17 cellular contexts compared by ENCODE assay signal in the genomic region with DNA sequence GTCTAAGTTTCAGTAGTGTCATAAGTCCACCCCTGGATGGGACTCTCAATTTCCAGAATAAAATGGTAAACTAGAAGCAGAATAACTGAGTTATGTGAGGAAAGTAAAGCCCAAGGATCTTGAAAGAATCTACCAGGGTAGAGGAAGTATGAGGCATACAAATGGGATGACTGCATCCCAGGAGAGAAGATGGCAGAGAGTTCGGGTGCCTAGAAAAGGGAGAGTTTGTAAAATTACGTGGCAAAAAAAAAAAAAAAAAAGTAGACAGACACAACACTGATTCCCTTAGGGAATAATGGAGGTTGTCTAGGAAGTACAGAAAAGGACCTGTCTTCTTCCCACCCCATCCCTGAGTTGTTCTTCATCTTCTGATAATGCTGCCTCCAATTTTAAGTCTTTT. TPM values are rescaled to one million over a fixed set of nuclear protein-coding genes. Genes with fewer than 3 reads are reported as not detected.
DNase-seq lines count a peak whose midpoint lies in the region; ATAC-seq, FAIRE-seq and TF ChIP-seq lines count a peak whose summit lies in the region.
"Had no signal": no experiment of that assay in that cellular context is flagged by ENCODE, and none has a peak within 500 bp of the region (broad histone marks: within the 10 kb centered on the region; RNA-seq: fewer than 3 reads in every experiment).

No MANE protein-coding gene starts in this region.

- no peaks in the 10 kb centered on the region for H3K36me3 ChIP-seq in HUES64 (ENCODE audit: insufficient read depth, low read length)
- H3K36me3 ChIP-seq in K562 (ENCODE audit: control insufficient read depth, insufficient read depth, low read length), result 0 out of 3 replicates have a peak, but pooled peaks cover 9% of the 10 kb centered on the region
- H3K36me3 ChIP-seq in suprapubic skin, result no peaks in the 10 kb centered on the region
- H3K36me3 ChIP-seq: cardiac muscle cell, pancreas, upper lobe of left lung had no signal

- CTCF ChIA-PET in K562 (lab: Yijun Ruan, JAX; ENCODE audit: low intra/inter-chr PET ratio), result interaction anchor here (0.6 kb wide), 1 partner anchor 860 kb away, joined by 5 read pairs; no protein-coding TSS in a partner anchor

- TF ChIP-seq RAD21 in K562 (CRISPR knock-in tag; conservative IDR thresholded peaks at IDR 0.05 in 1 of 2, IDR thresholded peaks at IDR 0.05 in 1 of 2), result no peak

- TF ChIP-seq CTCF in K562 (IDR thresholded peaks at IDR 0.05 in 2 of 3, conservative IDR thresholded peaks at IDR 0.05 in 1 of 3; ENCODE audit: insufficient read depth in 2 of 3, low read depth in 1 of 3, low read length in 3 of 3) (no peak), nephron (IDR thresholded peaks at IDR 0.05; ENCODE audit: unreplicated experiment in 3 of 3) (no peak), suprapubic skin (IDR thresholded peaks at IDR 0.05) (no peak)

- TF ChIP-seq POLR2A in K562 (conservative IDR thresholded peaks at IDR 0.05), result no peak
- no peak for TF ChIP-seq POLR2A in suprapubic skin (IDR thresholded peaks at IDR 0.05)

- peak overlapping the region; percentile 94 for H3K4me3 Mint-ChIP-seq in T-helper 1 cell treated with Interleukin-12 subunit alpha and Interleukin-12 subunit beta and Interleukin-4 antibody, amounts not matched to agents 30 μg/mL and 1 μg/mL, for 36 hours
- peak overlapping the region; percentile 85 to 93 (median 91) for H3K4me3 Mint-ChIP-seq in nephron

- in situ Hi-C loops in K562 (cut with MboI), result no loop called here

- H4K20me1 ChIP-seq in K562 (replicated peaks; ENCODE audit: control insufficient read depth, insufficient read depth, low read length), result no peaks in the 10 kb centered on the region

- H3K4me2 ChIP-seq in K562 (ENCODE audit: insufficient read depth, low read length), result peak overlapping the region; percentile 97

- DNase-seq in T-helper 1 cell (no peak), K562 (ENCODE audit: extremely low read depth in 1 of 4, low spot score in 3 of 4) (peak in 1 of 4 experiments; percentile 5), suprapubic skin (ENCODE audit: low spot score in 2 of 2) (no peak), mucosa of gallbladder (ENCODE audit: low spot score) (no peak), kidney glomerular epithelial cell (lab: John Stamatoyannopoulos, UW) (no peak)
- DNase-seq: 8988T, left ventricle myocardium superior, NCI-H1105 treated with DMSO at 0.1 percent for 48 hours, NCI-H69, pancreas had no signal

- no peak for TF ChIP-seq EP300 in K562 (IDR thresholded peaks at IDR 0.05; ENCODE audit: low read length)
- no peak for TF ChIP-seq EP300 in suprapubic skin (IDR thresholded peaks at IDR 0.05)

- peaks cover 69% of the 10 kb centered on the region for H3K79me2 ChIP-seq in K562 (ENCODE audit: control insufficient read depth, insufficient read depth, low read length)

- peaks cover 9% of the 10 kb centered on the region for H3K36me3 Mint-ChIP-seq in T-helper 1 cell treated with Interleukin-12 subunit alpha and Interleukin-12 subunit beta and Interleukin-4 antibody, amounts not matched to agents 30 μg/mL and 1 μg/mL, for 36 hours (ENCODE audit: low read depth)
- H3K36me3 Mint-ChIP-seq in nephron (ENCODE audit: low read depth), result peaks cover 4% of the 10 kb centered on the region

- peaks cover 66% of the 10 kb centered on the region for H3K27me3 Mint-ChIP-seq in T-helper 1 cell treated with Interleukin-12 subunit alpha and Interleukin-12 subunit beta and Interleukin-4 antibody, amounts not matched to agents 30 μg/mL and 1 μg/mL, for 36 hours (ENCODE audit: low read depth)
- H3K27me3 Mint-ChIP-seq in nephron (ENCODE audit: low read depth), result peaks cover 12% of the 10 kb centered on the region

- POLR2A ChIA-PET in K562 (lab: Yijun Ruan, JAX), result interaction anchor here (0.8 to 3.6 kb wide), 4 partner anchors 10 to 1993 kb away, joined by 3 to 15 read pairs (median 4); no protein-coding TSS in a partner anchor

- no peak overlapping the region for H3K27ac Mint-ChIP-seq in T-helper 1 cell treated with Interleukin-12 subunit alpha and Interleukin-12 subunit beta and Interleukin-4 antibody, amounts not matched to agents 30 μg/mL and 1 μg/mL, for 36 hours
- no peak overlapping the region for H3K27ac Mint-ChIP-seq in nephron

- H3K4me1 ChIP-seq in HUES64 (ENCODE audit: insufficient read depth, low read length) (peaks cover 52% of the 10 kb centered on the region), K562 (replicated peaks in 1 of 2; ENCODE audit: control insufficient read depth in 2 of 2, insufficient read depth in 2 of 2, low read length in 2 of 2) (peaks cover 60 to 67% of the 10 kb centered on the region in 2 experiments), suprapubic skin (peaks cover 42% of the 10 kb centered on the region)

- intact Hi-C loops in K562 (cut with micrococcal nuclease), result no loop called here

- H3K9ac ChIP-seq in HUES64 (ENCODE audit: low read depth, low read length) (no peak overlapping the region), K562 (ENCODE audit: insufficient read depth in 1 of 2, low read depth in 2 of 2, low read length in 2 of 2) (peak overlapping the region in 1 of 2 experiments; percentile 86; a peak in 2 of 4 replicates)

- no peak overlapping the region for H2AFZ ChIP-seq in K562 (ENCODE audit: low read depth, low read length)

- BruUV-seq in K562 (replicated peaks; lab: Mats Ljungman, UMichigan), result no TSS peak

- H3K9me3 Mint-ChIP-seq in T-helper 1 cell treated with Interleukin-12 subunit alpha and Interleukin-12 subunit beta and Interleukin-4 antibody, amounts not matched to agents 30 μg/mL and 1 μg/mL, for 36 hours, result no peaks in the 10 kb centered on the region
- H3K9me3 Mint-ChIP-seq in nephron, result no peaks in the 10 kb centered on the region

- H3K27ac ChIP-seq in HUES64 (ENCODE audit: low read depth, low read length), result no peak overlapping the region
- peak overlapping the region; percentile 82; the same call in 2 of the 3 replicates for H3K27ac ChIP-seq in K562 (ENCODE audit: extremely low read depth, low read depth, low read length)
- no peak overlapping the region for H3K27ac ChIP-seq in suprapubic skin
- H3K27ac ChIP-seq: cardiac muscle cell, pancreas had no signal

- H3K27me3 ChIP-seq in HUES64 (ENCODE audit: insufficient read depth, low read length), result no peaks in the 10 kb centered on the region
- H3K27me3 ChIP-seq in K562 (ENCODE audit: control insufficient read depth in 2 of 2, insufficient read depth in 2 of 2, low read length in 2 of 2), result no peaks in the 10 kb centered on the region
- H3K27me3 ChIP-seq in suprapubic skin, result no peaks in the 10 kb centered on the region
- H3K27me3 ChIP-seq: cardiac muscle cell, pancreas, upper lobe of left lung had no signal

- no peak for FAIRE-seq in K562 (lab: Jason Lieb, UNC)
- FAIRE-seq: endometrium, pancreas had no signal

- 67% methylated on average over 1 of the region's 2 CpGs for WGBS in HUES64
- WGBS in K562 (ENCODE audit: insufficient coverage, low coverage, missing lambda C conversion rate), result 40% methylated on average over 2 of the region's 2 CpGs
- WGBS in suprapubic skin, result 83% methylated on average over 2 of the region's 2 CpGs

- H3K9me3 ChIP-seq in HUES64 (ENCODE audit: insufficient read depth, low read depth, low read length) (no peaks in the 10 kb centered on the region), K562 (replicated peaks; ENCODE audit: control insufficient read depth, insufficient read depth, low read depth, low read length) (no peaks in the 10 kb centered on the region), suprapubic skin (no peaks in the 10 kb centered on the region)
- H3K9me3 ChIP-seq: pancreas, upper lobe of left lung had no signal

- ATAC-seq in K562, result no peak
- ATAC-seq: left ventricle myocardium superior had no signal

- H3K4me3 ChIP-seq in HUES64 (ENCODE audit: low read length), result peak overlapping the region; percentile 72
- H3K4me3 ChIP-seq in K562, result peak overlapping the region; percentile 84
- H3K4me3 ChIP-seq in suprapubic skin, result no peak overlapping the region

- peaks cover 38% of the 10 kb centered on the region for H3K4me1 Mint-ChIP-seq in T-helper 1 cell treated with Interleukin-12 subunit alpha and Interleukin-12 subunit beta and Interleukin-4 antibody, amounts not matched to agents 30 μg/mL and 1 μg/mL, for 36 hours (ENCODE audit: low read depth)
- H3K4me1 Mint-ChIP-seq in nephron, result peaks cover 47% of the 10 kb centered on the region

- H3K9me1 ChIP-seq in K562 (ENCODE audit: control insufficient read depth, insufficient read depth, low read length), result no peaks in the 10 kb centered on the region

RNA-seq across cellular contexts. Expression of a gene that starts 3.4 kb away (rescaled TPM):
- 60.5 TPM for polyA plus RNA-seq in HUES64 (2013, experiment 1 of 2)
- 49.9 TPM for polyA plus RNA-seq in HUES64 (2013, experiment 2 of 2)
- 315 and 347 TPM in 2 replicates for total RNA-seq in K562 (2011; cell fraction: chromatin; rRNA removed; ENCODE audit: low replicate concordance)
- 122 and 127 TPM in 2 replicates for total RNA-seq in K562 (2011; cell fraction: nucleolus; rRNA removed)
- 213 and 355 TPM in 2 replicates for total RNA-seq in K562 (2011; cell fraction: nucleoplasm; rRNA removed)
- total RNA-seq in K562 (2014; rRNA removed) (8.4 and 13.8 TPM in 2 replicates), K562 (2014; rRNA removed; fragmentation: Illumina TruSeq; extraction: Trizol) (13.8 and 18.0 TPM in 2 replicates), K562 (2015; rRNA removed; fragmentation: Illumina TruSeq; extraction: Trizol) (20.8 and 24.1 TPM in 2 replicates), K562 (2021) (32.0 and 43.6 TPM in 2 replicates), suprapubic skin (10 to 100 TPM; 16.4 to 78.1 (median 31.1) TPM), mucosa of gallbladder (52.4 TPM)
- polyA plus RNA-seq in K562 (2011; rRNA removed) (32.0 and 38.1 TPM in 2 replicates), K562 (2014; fragmentation: Illumina TruSeq; extraction: Trizol) (30.7 and 39.5 TPM in 2 replicates), K562 (2014; fragmentation: Nextera tagmentation; extraction: Ambion mirVana) (1 to 10 TPM; 2.2 to 2.4 TPM), K562 (2014; rRNA removed) (42.1 and 48.3 TPM in 2 replicates)
- 26.4 and 34.1 TPM in 2 replicates for polyA plus RNA-seq in K562 (2011; cell fraction: cytosol; rRNA removed)
- polyA plus RNA-seq in K562 (2011; cell fraction: nucleus; rRNA removed), result 333 and 428 TPM in 2 replicates
- polyA plus RNA-seq in K562 (2012), result 38.3 and 56.3 TPM in 2 replicates
- polyA minus RNA-seq in K562 (2011; rRNA and poly(A)+ RNA removed), result 28.2 and 30.1 TPM in 2 replicates
- polyA minus RNA-seq in K562 (2011; cell fraction: cytosol; rRNA and poly(A)+ RNA removed), result 8.6 and 13.7 TPM in 2 replicates
- 61.4 and 72.4 TPM in 2 replicates for polyA minus RNA-seq in K562 (2011; cell fraction: nucleus; rRNA and poly(A)+ RNA removed)

RNA-seq across cellular contexts. Expression of a gene that starts 27.3 kb away (rescaled TPM):
- 0.40 TPM for polyA plus RNA-seq in HUES64 (2013, experiment 1 of 2)
- polyA plus RNA-seq in HUES64 (2013, experiment 2 of 2), result 0.44 TPM
- total RNA-seq in K562 (2011; cell fraction: chromatin; rRNA removed; ENCODE audit: low replicate concordance), result 0.48 TPM in 1 of 2 replicates, not detected in the other
- total RNA-seq in K562 (2011; cell fraction: nucleolus; rRNA removed), result not detected in 2 replicates
- total RNA-seq in K562 (2011; cell fraction: nucleoplasm; rRNA removed), result 0.15 TPM in 1 of 2 replicates, not detected in the other
- not detected in 2 replicates for total RNA-seq in K562 (2014; rRNA removed)
- total RNA-seq in K562 (2014; rRNA removed; fragmentation: Illumina TruSeq; extraction: Trizol), result not detected in 2 replicates
- not detected in 2 replicates for total RNA-seq in K562 (2015; rRNA removed; fragmentation: Illumina TruSeq; extraction: Trizol)
- total RNA-seq in K562 (2021), result not detected in 2 replicates
- polyA plus RNA-seq in K562 (2011; rRNA removed), result not detected in 2 replicates
- polyA plus RNA-seq in K562 (2011; cell fraction: cytosol; rRNA removed), result not detected in 2 replicates
- not detected in 2 replicates for polyA plus RNA-seq in K562 (2011; cell fraction: nucleus; rRNA removed)
- polyA plus RNA-seq in K562 (2012), result not detected in 2 replicates
- polyA plus RNA-seq in K562 (2014; fragmentation: Illumina TruSeq; extraction: Trizol), result not detected in 2 replicates
- polyA plus RNA-seq in K562 (2014; fragmentation: Nextera tagmentation; extraction: Ambion mirVana), result not detected
- polyA plus RNA-seq in K562 (2014; rRNA removed), result not detected in 2 replicates
- polyA minus RNA-seq in K562 (2011; rRNA and poly(A)+ RNA removed), result not detected in 2 replicates
- polyA minus RNA-seq in K562 (2011; cell fraction: cytosol; rRNA and poly(A)+ RNA removed), result not detected in 2 replicates
- not detected in 2 replicates for polyA minus RNA-seq in K562 (2011; cell fraction: nucleus; rRNA and poly(A)+ RNA removed)
- total RNA-seq in suprapubic skin, result not detected
- not detected for total RNA-seq in mucosa of gallbladder
- total RNA-seq: glomerular endothelial cell, pancreas, upper lobe of left lung had no signal
- polyA plus RNA-seq: pancreas had no signal

RNA-seq across cellular contexts. Expression of a gene that starts 44.6 kb away (rescaled TPM):
- polyA plus RNA-seq in HUES64 (2013, experiment 1 of 2), result not detected
- not detected for polyA plus RNA-seq in HUES64 (2013, experiment 2 of 2)
- not detected in 2 replicates for total RNA-seq in K562 (2011; cell fraction: chromatin; rRNA removed; ENCODE audit: low replicate concordance)
- total RNA-seq in K562 (2011; cell fraction: nucleolus; rRNA removed), result not detected in 2 replicates
- total RNA-seq in K562 (2011; cell fraction: nucleoplasm; rRNA removed), result not detected in 2 replicates
- total RNA-seq in K562 (2014; rRNA removed), result not detected in 2 replicates
- not detected in 2 replicates for total RNA-seq in K562 (2014; rRNA removed; fragmentation: Illumina TruSeq; extraction: Trizol)
- total RNA-seq in K562 (2015; rRNA removed; fragmentation: Illumina TruSeq; extraction: Trizol), result not detected in 2 replicates
- total RNA-seq in K562 (2021), result not detected in 2 replicates
- polyA plus RNA-seq in K562 (2011; rRNA removed), result not detected in 2 replicates
- polyA plus RNA-seq in K562 (2011; cell fraction: cytosol; rRNA removed), result not detected in 2 replicates
- not detected in 2 replicates for polyA plus RNA-seq in K562 (2011; cell fraction: nucleus; rRNA removed)
- polyA plus RNA-seq in K562 (2012), result 0.07 and 0.08 TPM in 2 replicates
- not detected in 2 replicates for polyA plus RNA-seq in K562 (2014; fragmentation: Illumina TruSeq; extraction: Trizol)
- not detected for polyA plus RNA-seq in K562 (2014; fragmentation: Nextera tagmentation; extraction: Ambion mirVana)
- polyA plus RNA-seq in K562 (2014; rRNA removed), result not detected in 2 replicates
- polyA minus RNA-seq in K562 (2011; rRNA and poly(A)+ RNA removed), result not detected in 2 replicates
- polyA minus RNA-seq in K562 (2011; cell fraction: cytosol; rRNA and poly(A)+ RNA removed), result not detected in 2 replicates
- polyA minus RNA-seq in K562 (2011; cell fraction: nucleus; rRNA and poly(A)+ RNA removed), result not detected in 2 replicates
- total RNA-seq in suprapubic skin, result not detected
- total RNA-seq in mucosa of gallbladder, result not detected
- total RNA-seq: cardiac muscle cell, glomerular endothelial cell, left ventricle myocardium superior, pancreas, upper lobe of left lung had no signal
- polyA plus RNA-seq: pancreas had no signal

RNA-seq across cellular contexts. Expression of a gene that starts 51.4 kb away (rescaled TPM):
- 0.70 TPM for polyA plus RNA-seq in HUES64 (2013, experiment 1 of 2)
- 0.76 TPM for polyA plus RNA-seq in HUES64 (2013, experiment 2 of 2)
- total RNA-seq in K562 (2011; cell fraction: chromatin; rRNA removed; ENCODE audit: low replicate concordance), result 0.14 TPM in 1 of 2 replicates, not detected in the other
- total RNA-seq in K562 (2011; cell fraction: nucleolus; rRNA removed), result not detected in 2 replicates
- total RNA-seq in K562 (2011; cell fraction: nucleoplasm; rRNA removed), result not detected in 2 replicates
- total RNA-seq in K562 (2014; rRNA removed) (0.20 and 0.23 TPM in 2 replicates), K562 (2014; rRNA removed; fragmentation: Illumina TruSeq; extraction: Trizol) (0.13 and 0.22 TPM in 2 replicates), K562 (2015; rRNA removed; fragmentation: Illumina TruSeq; extraction: Trizol) (0.07 TPM in 1 of 2 replicates, not detected in the other), K562 (2021) (0.13 TPM in 2 replicates), suprapubic skin (under 1 TPM in 1 of 4 donors, not detected in 3; 0.76 TPM), mucosa of gallbladder (0.12 TPM)
- polyA plus RNA-seq in K562 (2011; rRNA removed) (0.04 TPM in 1 of 2 replicates, not detected in the other), K562 (2014; fragmentation: Illumina TruSeq; extraction: Trizol) (0.10 and 0.28 TPM in 2 replicates), K562 (2014; fragmentation: Nextera tagmentation; extraction: Ambion mirVana) (under 1 TPM; 0.07 to 0.11 TPM), K562 (2014; rRNA removed) (0.09 and 0.28 TPM in 2 replicates)
- polyA plus RNA-seq in K562 (2011; cell fraction: cytosol; rRNA removed), result not detected in 2 replicates
- polyA plus RNA-seq in K562 (2011; cell fraction: nucleus; rRNA removed), result not detected in 2 replicates
- polyA plus RNA-seq in K562 (2012), result 0.05 and 0.15 TPM in 2 replicates
- not detected in 2 replicates for polyA minus RNA-seq in K562 (2011; rRNA and poly(A)+ RNA removed)
- not detected in 2 replicates for polyA minus RNA-seq in K562 (2011; cell fraction: cytosol; rRNA and poly(A)+ RNA removed)
- not detected in 2 replicates for polyA minus RNA-seq in K562 (2011; cell fraction: nucleus; rRNA and poly(A)+ RNA removed)
- total RNA-seq: glomerular endothelial cell, left ventricle myocardium superior had no signal
